ENCODE assay signal across 13 cellular contexts in genomic region chrX:68684291-68684918, GRCh38. TPM values are rescaled to one million over a fixed set of nuclear protein-coding genes. Genes with fewer than 3 reads are reported as not detected.
DNase-seq lines count a peak whose midpoint lies in the region; ATAC-seq and TF ChIP-seq lines count a peak whose summit lies in the region.
"Had no signal": no experiment of that assay in that cellular context is flagged by ENCODE, and none has a peak within 500 bp of the region (broad histone marks: within the 10 kb centered on the region; RNA-seq: fewer than 3 reads in every experiment).

No MANE protein-coding gene starts in this region.

- peaks cover 45% of the 10 kb centered on the region for H3K4me1 Mint-ChIP-seq in dendritic cell treated with granulocyte-macrophage colony-stimulating factor and Interleukin-4, amounts not matched to agents 40 ng/mL and 50 ng/mL, for 4 days (ENCODE audit: low read depth)

- BruUV-seq in PC-3 (replicated peaks; lab: Mats Ljungman, UMichigan), result no TSS peak

- no peaks in the 10 kb centered on the region for H3F3A ChIP-seq in PC-3 (ENCODE audit: low read length, unreplicated experiment)

- TF ChIP-seq CTCF in PC-3 (conservative IDR thresholded peaks at IDR 0.05; ENCODE audit: low read depth, low read length), result no peak

- H3K27me3 Mint-ChIP-seq in dendritic cell treated with granulocyte-macrophage colony-stimulating factor and Interleukin-4, amounts not matched to agents 40 ng/mL and 50 ng/mL, for 4 days, result no peaks in the 10 kb centered on the region

- H4K20me1 ChIP-seq in PC-3 (ENCODE audit: low read length), result no peaks in the 10 kb centered on the region

- no peaks in the 10 kb centered on the region for H3K36me3 Mint-ChIP-seq in dendritic cell treated with granulocyte-macrophage colony-stimulating factor and Interleukin-4, amounts not matched to agents 40 ng/mL and 50 ng/mL, for 4 days (ENCODE audit: low read depth)

- peak overlapping the region; percentile 61 for H2BK120ac ChIP-seq in mesenchymal stem cell (ENCODE audit: low read depth, low read length)

- peak overlapping the region; percentile 54 to 76 for H3K18ac ChIP-seq in mesenchymal stem cell (ENCODE audit: low read depth in 1 of 2, low read length in 2 of 2)

- WGBS in mesenchymal stem cell, result 14% methylated on average over 13 of the region's 15 CpGs

- H3K9ac ChIP-seq in mesenchymal stem cell (ENCODE audit: low read length), result no peak overlapping the region
- H3K9ac ChIP-seq in PC-3 (ENCODE audit: low read length), result no peak overlapping the region

- H3K4me2 ChIP-seq in mesenchymal stem cell (ENCODE audit: low read length, poor library complexity, severe bottlenecking) (no peak overlapping the region), PC-3 (ENCODE audit: low read length) (no peak overlapping the region)

- H3K27me3 ChIP-seq in mesenchymal stem cell (ENCODE audit: control insufficient read depth in 1 of 2, insufficient read depth in 1 of 2, low read length in 2 of 2), result peaks cover 0 to 56% of the 10 kb centered on the region in 2 experiments
- H3K27me3 ChIP-seq in PC-3 (ENCODE audit: low read length), result no peaks in the 10 kb centered on the region
- no peaks in the 10 kb centered on the region for H3K27me3 ChIP-seq in MG63
- H3K27me3 ChIP-seq: BE2C, brain microvascular endothelial cell had no signal

- no peaks in the 10 kb centered on the region for H3K79me2 ChIP-seq in PC-3 (ENCODE audit: low read length)

- peak overlapping the region; percentile 37 for H4K8ac ChIP-seq in mesenchymal stem cell (ENCODE audit: low read length)

- intact Hi-C loops in dendritic cell treated with granulocyte-macrophage colony-stimulating factor and Interleukin-4, amounts not matched to agents 40 ng/mL and 50 ng/mL, for 4 days (cut with micrococcal nuclease), result loop anchor here (1.0 kb wide), 1 partner anchor 18 kb away; no protein-coding TSS in a partner anchor
- intact Hi-C loops in PC-3 (cut with micrococcal nuclease), result no loop called here

- no peaks in the 10 kb centered on the region for H3K36me3 ChIP-seq in mesenchymal stem cell (ENCODE audit: control insufficient read depth in 1 of 2, insufficient read depth in 2 of 2, low read depth in 1 of 2, low read length in 2 of 2)
- H3K36me3 ChIP-seq in PC-3 (ENCODE audit: low read depth, low read length), result no peaks in the 10 kb centered on the region
- H3K36me3 ChIP-seq in MG63, result no peaks in the 10 kb centered on the region
- H3K36me3 ChIP-seq: BE2C, brain microvascular endothelial cell had no signal

- no peaks in the 10 kb centered on the region for H3K9me3 Mint-ChIP-seq in dendritic cell treated with granulocyte-macrophage colony-stimulating factor and Interleukin-4, amounts not matched to agents 40 ng/mL and 50 ng/mL, for 4 days

- no peak overlapping the region for H2AFZ ChIP-seq in mesenchymal stem cell (ENCODE audit: low read depth, low read length)
- H2AFZ ChIP-seq in PC-3 (ENCODE audit: low read length), result no peak overlapping the region

- no peak overlapping the region for H2BK5ac ChIP-seq in mesenchymal stem cell (ENCODE audit: low read depth, low read length, poor library complexity, severe bottlenecking)

- POLR2A ChIA-PET in PC-3 (lab: Charles Lee; ENCODE audit: unreplicated experiment), result no interaction called here

- peak overlapping the region; percentile 97 for H3K27ac Mint-ChIP-seq in dendritic cell treated with granulocyte-macrophage colony-stimulating factor and Interleukin-4, amounts not matched to agents 40 ng/mL and 50 ng/mL, for 4 days

- peak overlapping the region in 1 of 2 experiments; percentile 36 for H3K14ac ChIP-seq in mesenchymal stem cell (ENCODE audit: low read length in 2 of 2)

- no peak overlapping the region for H2BK12ac ChIP-seq in mesenchymal stem cell (ENCODE audit: low read length in 2 of 2)

- DNase-seq in Ammon's horn (ENCODE audit: low spot score) (peak; percentile 25), Kasumi-1 (lab: John Stamatoyannopoulos, UW) (peak; percentile 74 to 82), mesenchymal stem cell (peak; percentile 13), PC-3 (no peak), MG63 (no peak)
- no peak for DNase-seq in activated effector memory CD4-positive, alpha-beta T cell treated with anti-CD3 and anti-CD28 coated beads, Interleukin-2, amount 50 U/mL, for 16 hours
- DNase-seq: BE2C, brain microvascular endothelial cell, GOT3, NCI-H2081 treated with DMSO at 0.1 percent for 48 hours, SHP77 treated with DMSO at 0.1 percent for 48 hours had no signal

- CTCF ChIA-PET in PC-3 (lab: Charles Lee), result no interaction called here

- no peaks in the 10 kb centered on the region for H3K9me3 ChIP-seq in mesenchymal stem cell (ENCODE audit: control insufficient read depth, low read length)
- H3K9me3 ChIP-seq in PC-3 (ENCODE audit: low read length), result no peaks in the 10 kb centered on the region
- H3K9me3 ChIP-seq in MG63, result no peaks in the 10 kb centered on the region
- H3K9me3 ChIP-seq: BE2C had no signal

- peak overlapping the region; percentile 9 for H3K4me3 Mint-ChIP-seq in dendritic cell treated with granulocyte-macrophage colony-stimulating factor and Interleukin-4, amounts not matched to agents 40 ng/mL and 50 ng/mL, for 4 days

- H4K91ac ChIP-seq in mesenchymal stem cell (ENCODE audit: low read length), result no peak overlapping the region

- no peak overlapping the region for H2BK15ac ChIP-seq in mesenchymal stem cell (ENCODE audit: low read depth, poor library complexity, severe bottlenecking)

- no peaks in the 10 kb centered on the region for H3K9me2 ChIP-seq in PC-3 (replicated peaks; ENCODE audit: low read length)

- H3K4me3 ChIP-seq in mesenchymal stem cell (ENCODE audit: insufficient read depth in 1 of 2, low read depth in 1 of 2, low read length in 2 of 2) (no peak overlapping the region), PC-3 (ENCODE audit: low read length) (no peak overlapping the region), MG63 (no peak overlapping the region)

- ATAC-seq in PC-3 (no peak), GM21825 (IDR thresholded peaks at IDR 0.05; ENCODE audit: unreplicated experiment) (no peak)

- H3K79me1 ChIP-seq in mesenchymal stem cell (replicated peaks; ENCODE audit: low read length, poor library complexity, severe bottlenecking), result no peaks in the 10 kb centered on the region

- no peak overlapping the region for H3K23ac ChIP-seq in mesenchymal stem cell (ENCODE audit: low read length in 2 of 2)

- no peak overlapping the region for H2AK5ac ChIP-seq in mesenchymal stem cell (ENCODE audit: low read length, severe bottlenecking)

- no peak overlapping the region for H3K4ac ChIP-seq in mesenchymal stem cell (ENCODE audit: low read depth in 1 of 2, low read length in 2 of 2)

- H3K4me1 ChIP-seq in mesenchymal stem cell (ENCODE audit: control insufficient read depth, insufficient read depth, low read depth, low read length) (peaks cover 15% of the 10 kb centered on the region), PC-3 (ENCODE audit: insufficient read depth, low read length) (no peaks in the 10 kb centered on the region)
- H3K4me1 ChIP-seq: BE2C had no signal

- H3K27ac ChIP-seq in mesenchymal stem cell (ENCODE audit: low read length, poor library complexity, severe bottlenecking) (no peak overlapping the region), PC-3 (ENCODE audit: low read length) (no peak overlapping the region)
- H3K27ac ChIP-seq: brain microvascular endothelial cell had no signal

RNA-seq across cellular contexts. Expression of gene STARD8, which starts 36.9 kb away (rescaled TPM):
- 0.19 TPM for polyA plus RNA-seq in mesenchymal stem cell (2013, experiment 1 of 2)
- polyA plus RNA-seq in mesenchymal stem cell (2013, experiment 2 of 2), result 0.18 TPM
- 0.69 and 0.91 TPM in 2 replicates for total RNA-seq in PC-3 (2014; rRNA removed)
- total RNA-seq in MG63 (2014; rRNA removed; shearing (Covaris generic); ENCODE audit: low replicate concordance), result 1.4 and 2.8 TPM in 2 replicates

Comparison
In these comparisons a context has a peak if more than half of its experiments do, and no peak if none do; other contexts are left out.
1. DNase-seq: peak in Ammon's horn (single experiment), Kasumi-1 (2 of 2) and mesenchymal stem cell (single experiment); none in PC-3 (single experiment), MG63 (single experiment) and activated effector memory CD4-positive, alpha-beta T cell treated with anti-CD3 and anti-CD28 coated beads, Interleukin-2, amount 50 U/mL, for 16 hours (single experiment).